Comparison of ENCODE assay signal across 8 cellular contexts in genomic region chr18:809985-810642, GRCh38. TPM values are rescaled to one million over a fixed set of nuclear protein-coding genes. Genes with fewer than 3 reads are reported as not detected.
DNase-seq lines count a peak whose midpoint lies in the region; ATAC-seq and TF ChIP-seq lines count a peak whose summit lies in the region.

No MANE protein-coding gene starts in this region.

- no peak overlapping the region for H3K27ac ChIP-seq in iPS-18a (ENCODE audit: low read length)

- H3K4me3 ChIP-seq in Caco-2 (ENCODE audit: low read depth, low read length): peak overlapping the region; percentile 79
- H3K4me3 ChIP-seq in iPS-18a (ENCODE audit: low read length): peak overlapping the region; percentile 93

- H3K4me1 ChIP-seq in Caco-2 (0 out of 2 replicates have a peak, but pooled peaks cover 8% of the 10 kb centered on the region), iPS-18a (ENCODE audit: control insufficient read depth, low read depth, low read length) (peaks cover 29% of the 10 kb centered on the region)

- intact Hi-C loops in Caco-2 (cut with micrococcal nuclease; ENCODE audit: unreplicated experiment): no loop called here

- CTCF ChIA-PET in Caco-2 (lab: Charles Lee): no interaction called here

- no peak for TF ChIP-seq CTCF in Caco-2 (IDR thresholded peaks at IDR 0.05; ENCODE audit: insufficient read depth in 1 of 2, low read depth in 1 of 2, low read length in 1 of 2, severe bottlenecking in 1 of 2, unreplicated experiment in 1 of 2)

- H3K4me1 Mint-ChIP-seq in Caco-2 (ENCODE audit: low read depth, unreplicated experiment): peaks cover 6% of the 10 kb centered on the region

- no peaks in the 10 kb centered on the region for H3K27me3 Mint-ChIP-seq in Caco-2 (ENCODE audit: insufficient read depth, unreplicated experiment)

- DNase-seq in Caco-2 (no peak), NOMO-1 treated with dmso at 0.1 percent for 144 hours (lab: John Stamatoyannopoulos, UW; ENCODE audit: unreplicated experiment) (peak; percentile 5), SIG-M5 treated with dmso at 0.1 percent for 504 hours (lab: John Stamatoyannopoulos, UW; ENCODE audit: unreplicated experiment) (no peak), middle frontal gyrus (ENCODE audit: extremely low spot score, low spot score) (no peak)

- H3K36me3 Mint-ChIP-seq in Caco-2 (ENCODE audit: insufficient read depth, unreplicated experiment): peaks cover 6% of the 10 kb centered on the region

- ATAC-seq in GM21576 (IDR thresholded peaks at IDR 0.05; ENCODE audit: unreplicated experiment) (peak; percentile 31), GM18868 (IDR thresholded peaks at IDR 0.05; ENCODE audit: unreplicated experiment) (no peak), GM19035 (IDR thresholded peaks at IDR 0.05; ENCODE audit: unreplicated experiment) (no peak)

- H3K9me3 Mint-ChIP-seq in Caco-2 (ENCODE audit: unreplicated experiment): no peaks in the 10 kb centered on the region

- POLR2A ChIA-PET in Caco-2 (lab: Charles Lee): no interaction called here

- H3K9me3 ChIP-seq in Caco-2 (no peaks in the 10 kb centered on the region), iPS-18a (ENCODE audit: control insufficient read depth, low read depth, low read length) (no peaks in the 10 kb centered on the region)

- H3K27me3 ChIP-seq in Caco-2 (replicated peaks; ENCODE audit: control insufficient read depth, insufficient read depth, low read length): no peaks in the 10 kb centered on the region
- H3K27me3 ChIP-seq in iPS-18a (ENCODE audit: control insufficient read depth, insufficient read depth, low read length): no peaks in the 10 kb centered on the region

- H3K36me3 ChIP-seq in Caco-2 (ENCODE audit: control insufficient read depth, insufficient read depth, low read length) (no peaks in the 10 kb centered on the region), iPS-18a (ENCODE audit: control insufficient read depth, low read depth, low read length) (no peaks in the 10 kb centered on the region)

- no TSS peak for BruUV-seq in Caco-2 (replicated peaks; lab: Mats Ljungman, UMichigan)

- peak overlapping the region; percentile 97 for H3K9ac ChIP-seq in iPS-18a (ENCODE audit: low read length)

- H3K4me3 Mint-ChIP-seq in Caco-2 (ENCODE audit: unreplicated experiment): peak overlapping the region; percentile 96

- H3K27ac Mint-ChIP-seq in Caco-2 (ENCODE audit: unreplicated experiment): no peak overlapping the region

RNA-seq across cellular contexts. Expression of gene YES1, which starts 1.9 kb away (rescaled TPM):
- 81.5 and 95.0 TPM in 2 replicates for total RNA-seq in Caco-2 (2022)
